Comparison of ENCODE assay signal across 10 cellular contexts in the genomic region with DNA sequence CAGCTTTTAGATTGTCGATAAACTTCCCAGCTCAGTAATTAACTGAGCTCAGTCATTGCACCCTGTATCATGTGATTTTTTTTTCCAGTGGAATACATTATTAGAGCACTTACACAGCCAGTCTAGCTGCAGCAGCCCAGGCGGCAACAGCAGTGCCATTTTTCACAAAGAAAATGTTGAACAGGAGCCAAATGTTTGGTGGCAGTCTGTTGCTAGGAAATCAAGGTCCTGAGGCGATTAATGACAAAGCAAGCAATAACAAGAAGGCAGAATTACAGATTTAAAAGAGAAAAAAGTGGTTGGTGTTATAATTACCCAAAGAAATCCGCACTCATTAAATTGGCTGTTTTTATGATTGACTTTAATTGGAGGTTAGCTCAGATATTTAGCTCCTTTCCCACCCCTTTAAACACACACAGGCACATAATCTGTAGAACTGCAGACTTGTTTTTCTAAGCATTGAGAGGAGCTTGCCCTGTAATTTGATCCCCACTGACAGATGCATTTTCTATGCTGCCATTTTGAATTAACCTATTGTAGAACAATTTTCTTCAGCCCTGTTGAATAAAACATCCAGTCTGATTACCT.
DNase-seq lines count a peak whose midpoint lies in the region; ATAC-seq, FAIRE-seq and TF ChIP-seq lines count a peak whose summit lies in the region.
"Had no signal": no experiment of that assay in that cellular context is flagged by ENCODE, and none has a peak within 500 bp of the region (broad histone marks: within the 10 kb centered on the region; RNA-seq: fewer than 3 reads in every experiment).

No MANE protein-coding gene starts in this region.

- H3K4me1 ChIP-seq in GM23338 (ENCODE audit: insufficient read depth) (peaks cover 59% of the 10 kb centered on the region), neuronal stem cell (ENCODE audit: control insufficient read depth in 2 of 2, insufficient read depth in 1 of 2, low read depth in 1 of 2, low read length in 2 of 2) (peaks cover 0 to 27% of the 10 kb centered on the region in 2 donors)
- H3K4me1 ChIP-seq: colonic mucosa had no signal

- H3K36me3 Mint-ChIP-seq in GM23338 (ENCODE audit: low read depth) (peaks cover 12% of the 10 kb centered on the region), immature natural killer cell (peaks cover 0 to 4% (median 0%) of the 10 kb centered on the region in 3 donors)

- H3K18ac ChIP-seq in neuronal stem cell (ENCODE audit: low read length): no peak overlapping the region

- FAIRE-seq in urothelium cell line (lab: Jason Lieb, UNC): no peak
- FAIRE-seq: TTC549 had no signal

- peaks cover 8% of the 10 kb centered on the region; the same call in 2 of the 3 replicates for H3K9me3 Mint-ChIP-seq in GM23338
- H3K9me3 Mint-ChIP-seq in immature natural killer cell: no peaks in the 10 kb centered on the region

- H3K4me2 ChIP-seq in GM23338 (peak overlapping the region; percentile 2; the same call in 1 of the 2 replicates), neuronal stem cell (ENCODE audit: insufficient read depth, low read length, poor library complexity, severe bottlenecking) (peak overlapping the region; percentile 32)

- no peaks in the 10 kb centered on the region for H3K9me2 ChIP-seq in GM23338 (ENCODE audit: insufficient read depth)

- H2BK120ac ChIP-seq in neuronal stem cell (ENCODE audit: low read depth, low read length): no peak overlapping the region

- no peaks in the 10 kb centered on the region for H3K27me3 Mint-ChIP-seq in GM23338 (ENCODE audit: insufficient read depth, low read depth, poor library complexity)
- H3K27me3 Mint-ChIP-seq in immature natural killer cell (ENCODE audit: low read depth in 3 of 3): no peaks in the 10 kb centered on the region

- H2BK12ac ChIP-seq in neuronal stem cell (ENCODE audit: low read length): no peak overlapping the region

- no peak for TF ChIP-seq CTCF in GM23338 (conservative IDR thresholded peaks at IDR 0.05; ENCODE audit: low read depth in 2 of 2)

- no peak overlapping the region for H3K23ac ChIP-seq in neuronal stem cell (ENCODE audit: low read depth, low read length, poor library complexity)

- no CpG with 5 or more reads among the region's 4 CpGs for WGBS in neuronal stem cell (ENCODE audit: extremely low coverage in 2 of 2, insufficient read length in 2 of 2, insufficient replicate concordance in 1 of 2), 2 donors

- no peak overlapping the region for H4K8ac ChIP-seq in neuronal stem cell (ENCODE audit: low read depth, low read length)

- no peak overlapping the region for H3K14ac ChIP-seq in neuronal stem cell (ENCODE audit: low read length)

- peak overlapping the region; percentile 83 for H3K27ac ChIP-seq in GM23338 (ENCODE audit: low read depth)
- H3K27ac ChIP-seq in neuronal stem cell (replicated peaks; ENCODE audit: low read length): peak overlapping the region; percentile 91
- H3K27ac ChIP-seq: colonic mucosa had no signal

- H2AFZ ChIP-seq in GM23338: no peak overlapping the region
- peak overlapping the region; percentile 9 for H2AFZ ChIP-seq in neuronal stem cell (ENCODE audit: low read length)

- H2AK5ac ChIP-seq in neuronal stem cell (ENCODE audit: low read depth, low read length): no peak overlapping the region

- H3K36me3 ChIP-seq in GM23338 (ENCODE audit: insufficient read depth) (no peaks in the 10 kb centered on the region), neuronal stem cell (replicated peaks in 1 of 2; ENCODE audit: control insufficient read depth in 2 of 2, insufficient read depth in 2 of 2, low read length in 2 of 2) (no peaks in the 10 kb centered on the region)
- H3K36me3 ChIP-seq: colonic mucosa had no signal

- H3K9me3 ChIP-seq in neuronal stem cell (replicated peaks in 1 of 2; ENCODE audit: control insufficient read depth in 2 of 2, insufficient read depth in 1 of 2, low read depth in 1 of 2, low read length in 2 of 2): peaks cover 3 to 4% of the 10 kb centered on the region in 2 donors
- H3K9me3 ChIP-seq: colonic mucosa had no signal

- H4K91ac ChIP-seq in neuronal stem cell (ENCODE audit: low read depth, low read length, poor library complexity): no peak overlapping the region

- ATAC-seq in GM23338: peak; percentile 71

- H3K4ac ChIP-seq in neuronal stem cell (ENCODE audit: low read length): no peak overlapping the region

- no peaks in the 10 kb centered on the region for H4K20me1 ChIP-seq in GM23338 (replicated peaks; ENCODE audit: insufficient read depth)

- no peaks in the 10 kb centered on the region for H3K79me1 ChIP-seq in neuronal stem cell (ENCODE audit: low read depth, low read length)

- H3K4me3 ChIP-seq in GM23338 (no peak overlapping the region), neuronal stem cell (ENCODE audit: low read length in 2 of 2) (peak overlapping the region in 1 of 2 donors; percentile 14)
- H3K4me3 ChIP-seq: colonic mucosa had no signal

- peak; percentile 53 for DNase-seq in GM23338 (ENCODE audit: low spot score)
- DNase-seq in NCI-H2196 (lab: John Stamatoyannopoulos, UW; ENCODE audit: unreplicated experiment): peak; percentile 84
- DNase-seq in dermis microvascular lymphatic vessel endothelial cell (ENCODE audit: low read depth in 2 of 2): peak; percentile 55 to 74
- DNase-seq in neuronal stem cell (ENCODE audit: low spot score): peak; percentile 54
- DNase-seq in activated T-cell treated with anti-CD3 and anti-CD28 coated beads for 4 hours: no peak
- no peak for DNase-seq in urothelium cell line (ENCODE audit: low spot score)
- DNase-seq in HUDEP-2 (lab: John Stamatoyannopoulos, UW; ENCODE audit: unreplicated experiment in 76 of 76): no peak
- DNase-seq in immature natural killer cell: no peak
- DNase-seq: colonic mucosa had no signal

- H3K27me3 ChIP-seq in GM23338 (ENCODE audit: insufficient read depth) (no peaks in the 10 kb centered on the region), neuronal stem cell (ENCODE audit: control insufficient read depth in 3 of 3, insufficient read depth in 3 of 3, low read depth in 1 of 3, low read length in 3 of 3) (no peaks in the 10 kb centered on the region)
- H3K27me3 ChIP-seq: colonic mucosa had no signal

- no peaks in the 10 kb centered on the region for H3F3A ChIP-seq in GM23338 (replicated peaks; ENCODE audit: low read depth)

- H3K9ac ChIP-seq in neuronal stem cell (ENCODE audit: low read depth, low read length, poor library complexity): no peak overlapping the region

- H3K4me3 Mint-ChIP-seq in GM23338: peak overlapping the region; percentile 38
- no peak overlapping the region for H3K4me3 Mint-ChIP-seq in immature natural killer cell

- peak overlapping the region; percentile 98 for H3K27ac Mint-ChIP-seq in GM23338
- H3K27ac Mint-ChIP-seq in immature natural killer cell: no peak overlapping the region

- H2BK15ac ChIP-seq in neuronal stem cell (ENCODE audit: low read length): no peak overlapping the region

- no peaks in the 10 kb centered on the region for H3K79me2 ChIP-seq in GM23338 (replicated peaks; ENCODE audit: insufficient read depth)

- peaks cover 52% of the 10 kb centered on the region for H3K4me1 Mint-ChIP-seq in GM23338
- no peaks in the 10 kb centered on the region for H3K4me1 Mint-ChIP-seq in immature natural killer cell

- no peak overlapping the region for H2BK5ac ChIP-seq in neuronal stem cell (ENCODE audit: low read length)

TF ChIP-seq in GM23338, 12 proteins besides CTCF, POLR2A, EP300 and RAD21 (continues in another document):
- no peak for TF ChIP-seq ZNF114 (CRISPR knock-in tag; IDR thresholded peaks at IDR 0.05)

Comparison
In these comparisons a context has a peak if more than half of its experiments do, and no peak if none do; other contexts are left out.
1. DNase-seq: peak in GM23338 (single experiment), NCI-H2196 (single experiment), dermis microvascular lymphatic vessel endothelial cell (2 of 2) and neuronal stem cell (single experiment); none in activated T-cell treated with anti-CD3 and anti-CD28 coated beads for 4 hours (single experiment), urothelium cell line (single experiment), HUDEP-2 (0 of 76) and immature natural killer cell (0 of 3).